In genomic region chr22:48397531-48398180, GRCh38 we compare ENCODE assay signal across 13 cellular contexts.
DNase-seq lines count a peak whose midpoint lies in the region; ATAC-seq and TF ChIP-seq lines count a peak whose summit lies in the region.
"Had no signal": no experiment of that assay in that cellular context is flagged by ENCODE, and none has a peak within 500 bp of the region (broad histone marks: within the 10 kb centered on the region; RNA-seq: fewer than 3 reads in every experiment).

No MANE protein-coding gene starts in this region.

- H3K27me3 ChIP-seq in esophagus muscularis mucosa (peaks cover 0 to 67% (median 0%) of the 10 kb centered on the region in 4 donors), osteoblast (ENCODE audit: insufficient read depth, low read length) (no peaks in the 10 kb centered on the region)
- H3K27me3 ChIP-seq: BLaER1 treated with 17β-estradiol and CSF1 and Interleukin-3, amounts not matched to agents 10 nM and 100 nM had no signal

- H3K4me1 Mint-ChIP-seq in activated naive CD4-positive, alpha-beta T cell treated with anti-CD3 and anti-CD28 coated beads for 36 hours (ENCODE audit: low read depth), result no peaks in the 10 kb centered on the region
- no peaks in the 10 kb centered on the region for H3K4me1 Mint-ChIP-seq in activated naive CD4-positive, alpha-beta T cell treated with anti-CD3 and anti-CD28 coated beads, Interleukin-2, amount 10 ng/mL, durations not matched to agents 7 days and 5 days
- H3K4me1 Mint-ChIP-seq: CD4-positive, CD25-positive, alpha-beta regulatory T cell had no signal

- intact Hi-C loops in activated naive CD4-positive, alpha-beta T cell treated with anti-CD3 and anti-CD28 coated beads for 36 hours (cut with micrococcal nuclease), result no loop called here
- intact Hi-C loops in esophagus muscularis mucosa (cut with DNase I), result no loop called here

- no peak overlapping the region for H3K4me3 Mint-ChIP-seq in activated naive CD4-positive, alpha-beta T cell treated with anti-CD3 and anti-CD28 coated beads for 36 hours
- no peak overlapping the region for H3K4me3 Mint-ChIP-seq in activated naive CD4-positive, alpha-beta T cell treated with anti-CD3 and anti-CD28 coated beads, Interleukin-2, amount 10 ng/mL, durations not matched to agents 7 days and 5 days
- H3K4me3 Mint-ChIP-seq: CD4-positive, CD25-positive, alpha-beta regulatory T cell had no signal

- H3K27ac ChIP-seq in esophagus muscularis mucosa (replicated peaks in 1 of 4) (no peak overlapping the region), osteoblast (ENCODE audit: low read depth, low read length) (no peak overlapping the region)
- H3K27ac ChIP-seq: BLaER1 treated with 17β-estradiol and CSF1 and Interleukin-3, amounts not matched to agents 10 nM and 100 nM; HL-60 had no signal

- CTCF ChIA-PET in activated naive CD4-positive, alpha-beta T cell treated with anti-CD3 and anti-CD28 coated beads for 36 hours (lab: Charles Lee), result no interaction called here
- CTCF ChIA-PET in activated naive CD4-positive, alpha-beta T cell treated with anti-CD3 and anti-CD28 coated beads, Interleukin-2, amount 10 ng/mL, durations not matched to agents 7 days and 5 days (lab: Charles Lee), result no interaction called here

- H3K27me3 Mint-ChIP-seq in activated naive CD4-positive, alpha-beta T cell treated with anti-CD3 and anti-CD28 coated beads for 36 hours (ENCODE audit: low read depth), result peaks cover 4% of the 10 kb centered on the region
- H3K27me3 Mint-ChIP-seq in activated naive CD4-positive, alpha-beta T cell treated with anti-CD3 and anti-CD28 coated beads, Interleukin-2, amount 10 ng/mL, durations not matched to agents 7 days and 5 days, result no peaks in the 10 kb centered on the region
- H3K27me3 Mint-ChIP-seq: CD4-positive, CD25-positive, alpha-beta regulatory T cell had no signal

- H3K36me3 ChIP-seq in esophagus muscularis mucosa (no peaks in the 10 kb centered on the region), osteoblast (ENCODE audit: insufficient read depth, low read length) (no peaks in the 10 kb centered on the region)
- H3K36me3 ChIP-seq: BLaER1 treated with 17β-estradiol and CSF1 and Interleukin-3, amounts not matched to agents 10 nM and 100 nM had no signal

- no peaks in the 10 kb centered on the region for H3K36me3 Mint-ChIP-seq in activated naive CD4-positive, alpha-beta T cell treated with anti-CD3 and anti-CD28 coated beads for 36 hours (ENCODE audit: low read depth)
- H3K36me3 Mint-ChIP-seq in activated naive CD4-positive, alpha-beta T cell treated with anti-CD3 and anti-CD28 coated beads, Interleukin-2, amount 10 ng/mL, durations not matched to agents 7 days and 5 days, result no peaks in the 10 kb centered on the region
- H3K36me3 Mint-ChIP-seq: CD4-positive, CD25-positive, alpha-beta regulatory T cell had no signal

- no peak overlapping the region for H3K4me3 ChIP-seq in esophagus muscularis mucosa
- H3K4me3 ChIP-seq in osteoblast (ENCODE audit: insufficient read depth, low read length), result no peak overlapping the region
- H3K4me3 ChIP-seq: BLaER1 treated with 17β-estradiol and CSF1 and Interleukin-3, amounts not matched to agents 10 nM and 100 nM had no signal

- no peaks in the 10 kb centered on the region for H3K9me3 Mint-ChIP-seq in activated naive CD4-positive, alpha-beta T cell treated with anti-CD3 and anti-CD28 coated beads for 36 hours
- H3K9me3 Mint-ChIP-seq in activated naive CD4-positive, alpha-beta T cell treated with anti-CD3 and anti-CD28 coated beads, Interleukin-2, amount 10 ng/mL, durations not matched to agents 7 days and 5 days, result no peaks in the 10 kb centered on the region

- 88% methylated on average over 16 of the region's 16 CpGs for WGBS in esophagus muscularis mucosa

- TF ChIP-seq EP300 in esophagus muscularis mucosa (IDR thresholded peaks at IDR 0.05), result no peak

- no peak overlapping the region for H3K4me2 ChIP-seq in osteoblast (ENCODE audit: insufficient read depth, low read length)
- H3K4me2 ChIP-seq: BLaER1 treated with 17β-estradiol and CSF1 and Interleukin-3, amounts not matched to agents 10 nM and 100 nM had no signal

- ATAC-seq in GM21529 (IDR thresholded peaks at IDR 0.05; ENCODE audit: unreplicated experiment), result no peak

- TF ChIP-seq POLR2A in esophagus muscularis mucosa (IDR thresholded peaks at IDR 0.05; ENCODE audit: low read depth), result no peak

- H3K9me3 ChIP-seq in esophagus muscularis mucosa (no peaks in the 10 kb centered on the region), osteoblast (ENCODE audit: low read depth, low read length) (no peaks in the 10 kb centered on the region)
- H3K9me3 ChIP-seq: BLaER1 treated with 17β-estradiol and CSF1 and Interleukin-3, amounts not matched to agents 10 nM and 100 nM had no signal

- H3K27ac Mint-ChIP-seq in activated naive CD4-positive, alpha-beta T cell treated with anti-CD3 and anti-CD28 coated beads for 36 hours, result peak overlapping the region; percentile 13
- H3K27ac Mint-ChIP-seq in activated naive CD4-positive, alpha-beta T cell treated with anti-CD3 and anti-CD28 coated beads, Interleukin-2, amount 10 ng/mL, durations not matched to agents 7 days and 5 days, result no peak overlapping the region
- H3K27ac Mint-ChIP-seq: CD4-positive, CD25-positive, alpha-beta regulatory T cell had no signal

- no peaks in the 10 kb centered on the region for H4K20me1 ChIP-seq in osteoblast (ENCODE audit: insufficient read depth, low read length)

- H2AFZ ChIP-seq in osteoblast (ENCODE audit: low read length), result no peak overlapping the region

- no peaks in the 10 kb centered on the region for H3K4me1 ChIP-seq in esophagus muscularis mucosa
- no peaks in the 10 kb centered on the region for H3K4me1 ChIP-seq in osteoblast (ENCODE audit: insufficient read depth, low read length)

- DNase-seq in activated naive CD4-positive, alpha-beta T cell treated with anti-CD3 and anti-CD28 coated beads for 36 hours, result no peak
- DNase-seq in activated naive CD4-positive, alpha-beta T cell treated with anti-CD3 and anti-CD28 coated beads, Interleukin-2, amount 10 ng/mL, durations not matched to agents 7 days and 5 days, result no peak
- DNase-seq in NCI-H2171 (lab: John Stamatoyannopoulos, UW), result peak; percentile 6
- DNase-seq in esophagus muscularis mucosa (ENCODE audit: extremely low spot score), result peak; percentile 83
- DNase-seq in osteoblast (ENCODE audit: insufficient read length, low spot score, missing footprints), result peak; percentile 39
- DNase-seq in NCI-H1436 treated with DMSO at 0.1 percent for 48 hours (lab: John Stamatoyannopoulos, UW), result no peak
- DNase-seq in DMS53 (lab: John Stamatoyannopoulos, UW), result no peak
- DNase-seq: 8988T; ACHN; CD4-positive, CD25-positive, alpha-beta regulatory T cell had no signal

- TF ChIP-seq CTCF in esophagus muscularis mucosa (IDR thresholded peaks at IDR 0.05) (no peak), osteoblast (IDR thresholded peaks at IDR 0.05; ENCODE audit: extremely low read depth, low read depth, low read length) (no peak)

- H3K79me2 ChIP-seq in osteoblast (ENCODE audit: insufficient read depth, low read length), result no peaks in the 10 kb centered on the region

Comparison
In these comparisons a context has a peak if more than half of its experiments do, and no peak if none do; other contexts are left out.
1. DNase-seq: peak in NCI-H2171 (single experiment), esophagus muscularis mucosa (single experiment) and osteoblast (single experiment); none in activated naive CD4-positive, alpha-beta T cell treated with anti-CD3 and anti-CD28 coated beads for 36 hours (single experiment), activated naive CD4-positive, alpha-beta T cell treated with anti-CD3 and anti-CD28 coated beads, Interleukin-2, amount 10 ng/mL, durations not matched to agents 7 days and 5 days (single experiment), NCI-H1436 treated with DMSO at 0.1 percent for 48 hours (single experiment) and DMS53 (single experiment).